In the genomic region with DNA sequence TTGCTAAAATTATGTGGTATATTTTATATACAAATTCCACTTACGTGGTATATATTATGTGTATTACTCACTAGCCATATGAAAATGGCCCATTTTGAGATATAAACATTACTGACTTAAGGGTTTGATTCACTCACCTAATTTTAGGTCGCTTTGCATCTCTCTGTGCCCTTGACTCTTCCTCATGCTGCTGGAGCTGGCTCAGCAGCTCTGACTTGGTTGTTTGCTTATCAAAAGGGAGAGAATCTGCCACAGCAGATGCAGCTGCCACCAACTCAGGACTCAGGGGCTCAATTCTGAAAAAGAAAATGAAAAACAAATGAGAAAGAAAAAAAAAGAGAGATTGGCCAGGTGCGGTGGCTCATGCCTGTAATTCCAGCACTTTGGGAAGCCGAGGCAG, we compare ENCODE assay signal across 18 cellular contexts.
"Had no signal": no experiment of that assay in that cellular context is flagged by ENCODE, and none has a peak within 500 bp of the region (broad histone marks: within the 10 kb centered on the region; RNA-seq: fewer than 3 reads in every experiment).

No MANE protein-coding gene starts in this region.

- H3K9ac ChIP-seq: neural progenitor cell, parathyroid adenoma had no signal

- H3K9me3 Mint-ChIP-seq: neural progenitor cell, type B pancreatic cell had no signal

- H3K4me3 Mint-ChIP-seq: activated CD4-positive, alpha-beta T cell treated with anti-CD3 and anti-CD28 coated beads for 36 hours; activated CD8-positive, alpha-beta T cell treated with anti-CD3 and anti-CD28 coated beads, Interleukin-2, amount 10 ng/mL, durations not matched to agents 7 days and 5 days; neural progenitor cell; type B pancreatic cell had no signal

- H3K4me2 ChIP-seq: hepatocyte, neural progenitor cell had no signal

- DNase-seq: activated CD4-positive, alpha-beta T cell treated with anti-CD3 and anti-CD28 coated beads for 36 hours; activated CD8-positive, alpha-beta T cell treated with anti-CD3 and anti-CD28 coated beads, Interleukin-2, amount 10 ng/mL, durations not matched to agents 7 days and 5 days; activated naive CD4-positive, alpha-beta T cell treated with anti-CD3 and anti-CD28 coated beads, Interleukin-2, amount 50 U/mL, for 16 hours; brain microvascular endothelial cell; cerebellar nuclear complex; dermis blood vessel endothelial cell; kidney; stimulated activated CD4-positive, alpha-beta T cell treated with anti-CD3 and anti-CD28 coated beads, Interleukin-4, amount 100 ng/mL, for 1 hour; stimulated activated CD8-positive, alpha-beta memory T cell treated with anti-CD3 and anti-CD28 coated beads, Interleukin-4, amount 100 ng/mL, for 48 hours; stimulated activated naive CD8-positive, alpha-beta T cell treated with anti-CD3 and anti-CD28 coated beads, Interleukin-15, Interleukin-2, amounts not matched to agents 100 U/mL and 50 U/mL, for 24 hours; T1000 had no signal

- H3K27me3 ChIP-seq: brain microvascular endothelial cell, gastroesophageal sphincter, hepatocyte, neural progenitor cell, suprapubic skin had no signal

- H3K79me2 ChIP-seq: hepatocyte, parathyroid adenoma had no signal

- H3K27ac ChIP-seq: brain microvascular endothelial cell, gastroesophageal sphincter, hepatocyte, neural progenitor cell, parathyroid adenoma, suprapubic skin, VCaP had no signal

- H3K4me1 ChIP-seq: gastroesophageal sphincter, neural progenitor cell, parathyroid adenoma, suprapubic skin had no signal

- H3K4me3 ChIP-seq: gastroesophageal sphincter, hepatocyte, neural progenitor cell, suprapubic skin had no signal

- H3K27ac Mint-ChIP-seq: activated CD4-positive, alpha-beta T cell treated with anti-CD3 and anti-CD28 coated beads for 36 hours; activated CD8-positive, alpha-beta T cell treated with anti-CD3 and anti-CD28 coated beads, Interleukin-2, amount 10 ng/mL, durations not matched to agents 7 days and 5 days; neural progenitor cell; type B pancreatic cell had no signal

- H3K4me1 Mint-ChIP-seq: neural progenitor cell had no signal

- ATAC-seq: activated CD4-positive, alpha-beta T cell treated with anti-CD3 and anti-CD28 coated beads for 36 hours; activated CD8-positive, alpha-beta T cell treated with anti-CD3 and anti-CD28 coated beads, Interleukin-2, amount 10 ng/mL, durations not matched to agents 7 days and 5 days; gastroesophageal sphincter; stimulated activated naive CD8-positive, alpha-beta T cell treated with anti-CD3 and anti-CD28 coated beads, Interleukin-15, Interleukin-2, amounts not matched to agents 100 U/mL and 50 U/mL, for 24 hours had no signal

- H2AFZ ChIP-seq: hepatocyte, neural progenitor cell, parathyroid adenoma had no signal

- H3K27me3 Mint-ChIP-seq: activated CD4-positive, alpha-beta T cell treated with anti-CD3 and anti-CD28 coated beads for 36 hours; type B pancreatic cell had no signal

- H3K9me3 ChIP-seq: gastroesophageal sphincter, suprapubic skin had no signal
